In genomic region chr18:68376931-68377330, GRCh38 we compare ENCODE assay signal across 20 cellular contexts.
"Had no signal": no experiment of that assay in that cellular context is flagged by ENCODE, and none has a peak within 500 bp of the region (broad histone marks: within the 10 kb centered on the region; RNA-seq: fewer than 3 reads in every experiment).

No MANE protein-coding gene starts in this region.

- ATAC-seq: gastrocnemius medialis; heart right ventricle; left lobe of liver; naive thymus-derived CD4-positive, alpha-beta T cell had no signal

- H3K9me3 ChIP-seq: esophagus muscularis mucosa, gastrocnemius medialis, right atrium auricular region, stomach, thoracic aorta had no signal

- DNase-seq: dorsolateral prefrontal cortex; effector memory CD4-positive, alpha-beta T cell; gastrocnemius medialis; heart right ventricle; hypothalamus; islet precursor cell; mammary epithelial cell; naive thymus-derived CD4-positive, alpha-beta T cell; nephron progenitor cell; posterior cingulate gyrus; small intestine; stimulated activated CD4-positive, alpha-beta T cell treated with anti-CD3 and anti-CD28 coated beads, Interleukin-12 subunit alpha, Interleukin-12 subunit beta, amount 100 ng/mL, for 4 hours; stimulated activated naive CD4-positive, alpha-beta T cell; stomach; substantia nigra had no signal

- H3K27me3 ChIP-seq: dorsolateral prefrontal cortex, esophagus muscularis mucosa, gastrocnemius medialis, heart right ventricle, right atrium auricular region, stomach had no signal

- H3K27ac ChIP-seq: coronary artery, dorsolateral prefrontal cortex, esophagus muscularis mucosa, gastrocnemius medialis, heart right ventricle, right atrium auricular region, stomach, thoracic aorta had no signal

- H3K4me1 ChIP-seq: esophagus muscularis mucosa, gastrocnemius medialis, heart right ventricle, right atrium auricular region, stomach had no signal

- H3K36me3 ChIP-seq: esophagus muscularis mucosa, gastrocnemius medialis, heart right ventricle, right atrium auricular region, stomach, thoracic aorta had no signal

- H3K4me3 ChIP-seq: coronary artery, dorsolateral prefrontal cortex, esophagus muscularis mucosa, gastrocnemius medialis, heart right ventricle, right atrium auricular region, stomach, thoracic aorta had no signal
